Comparison of ENCODE assay signal across 8 cellular contexts in the genomic region with DNA sequence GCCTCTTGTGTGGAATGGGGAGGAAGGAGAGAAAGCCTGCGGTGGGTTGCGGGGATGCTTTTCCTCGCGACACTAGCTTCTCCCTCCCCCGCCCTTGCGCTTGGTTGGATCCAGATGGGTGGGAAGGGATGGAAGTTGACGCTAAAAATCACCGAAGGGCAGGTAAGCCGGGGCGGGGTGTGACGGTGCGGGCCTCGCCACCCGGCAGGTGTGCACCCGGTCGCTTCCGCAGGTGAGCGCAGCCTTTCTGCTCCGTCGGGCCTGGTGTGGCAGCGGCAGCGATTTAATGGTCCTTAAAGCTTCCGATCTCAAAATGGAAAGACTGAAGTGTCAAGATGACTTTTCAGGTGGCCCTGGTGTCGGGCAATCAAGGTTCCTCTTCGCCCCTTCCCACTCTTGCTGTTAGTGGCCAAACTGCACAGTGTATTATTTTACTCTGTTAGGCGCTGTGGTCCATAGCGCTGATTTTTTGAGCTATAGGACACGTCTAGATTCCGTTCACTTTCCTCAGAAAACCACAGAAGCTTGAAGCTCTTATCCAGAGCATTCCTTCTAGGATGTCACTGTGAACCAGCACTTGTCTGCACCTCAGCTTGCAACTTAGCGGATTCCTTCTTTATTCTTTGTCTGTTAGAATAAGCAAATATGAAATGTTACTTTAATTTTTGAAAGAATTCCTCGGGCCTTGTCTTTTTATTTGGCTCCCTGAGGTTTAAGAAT. TPM values are rescaled to one million over a fixed set of nuclear protein-coding genes. Genes with fewer than 3 reads are reported as not detected.
A peak's percentile ranks its signal among the peaks of the same experiment; 100 is the strongest.
DNase-seq lines count a peak whose midpoint lies in the region; ATAC-seq and TF ChIP-seq lines count a peak whose summit lies in the region.

No MANE protein-coding gene starts in this region.

- peak overlapping the region; percentile 68 to 97 (median 76) for H3K4me3 ChIP-seq in fibroblast of lung (replicated peaks in 1 of 4; ENCODE audit: control extremely low read depth in 1 of 4, insufficient read depth in 1 of 4, low read depth in 3 of 4, low read length in 4 of 4)
- H3K4me3 ChIP-seq in osteoblast (ENCODE audit: insufficient read depth, low read length) = peak overlapping the region; percentile 98

- H3K36me3 ChIP-seq in fibroblast of lung (ENCODE audit: control insufficient read depth, insufficient read depth, low read length) (peaks cover 5% of the 10 kb centered on the region), osteoblast (ENCODE audit: insufficient read depth, low read length) (peaks cover 25% of the 10 kb centered on the region)

- H3K9me3 ChIP-seq in fibroblast of lung (ENCODE audit: control insufficient read depth, insufficient read depth, low read depth, low read length) (no peaks in the 10 kb centered on the region), osteoblast (ENCODE audit: low read depth, low read length) (no peaks in the 10 kb centered on the region)

- peaks cover 83% of the 10 kb centered on the region for H3K79me2 ChIP-seq in fibroblast of lung (ENCODE audit: control insufficient read depth, insufficient read depth, low read length)
- peaks cover 88% of the 10 kb centered on the region for H3K79me2 ChIP-seq in osteoblast (ENCODE audit: insufficient read depth, low read length)

- peak overlapping the region; percentile 100 for H3K4me3 Mint-ChIP-seq in activated T-cell treated with anti-CD3 and anti-CD28 coated beads, Interleukin-2, amount 50 U/mL, for 24 hours

- peak overlapping the region; percentile 98 for H3K9ac ChIP-seq in fibroblast of lung (ENCODE audit: insufficient read depth, low read length)

- H3K27me3 ChIP-seq in fibroblast of lung (ENCODE audit: control insufficient read depth, insufficient read depth, low read length) (no peaks in the 10 kb centered on the region), osteoblast (ENCODE audit: insufficient read depth, low read length) (no peaks in the 10 kb centered on the region)

- H4K20me1 ChIP-seq in fibroblast of lung (ENCODE audit: control insufficient read depth, extremely low read depth, insufficient read depth, low read length) (peaks cover 23% of the 10 kb centered on the region), osteoblast (ENCODE audit: insufficient read depth, low read length) (peaks cover 47% of the 10 kb centered on the region)

- H3K4me2 ChIP-seq in fibroblast of lung (ENCODE audit: extremely low read depth, insufficient read depth, low read length) (peak overlapping the region; percentile 96), osteoblast (ENCODE audit: insufficient read depth, low read length) (peak overlapping the region; percentile 94)

- H3K4me1 ChIP-seq in fibroblast of lung (ENCODE audit: control insufficient read depth, extremely low read depth, insufficient read depth, low read length) (peaks cover 5% of the 10 kb centered on the region), osteoblast (ENCODE audit: insufficient read depth, low read length) (peaks cover 30% of the 10 kb centered on the region)

- H2AFZ ChIP-seq in fibroblast of lung (ENCODE audit: low read length) = peak overlapping the region; percentile 80
- peak overlapping the region; percentile 89 for H2AFZ ChIP-seq in osteoblast (ENCODE audit: low read length)

- H3K27me3 Mint-ChIP-seq in activated T-cell treated with anti-CD3 and anti-CD28 coated beads, Interleukin-2, amount 50 U/mL, for 24 hours = no peaks in the 10 kb centered on the region

- H3K27ac ChIP-seq in fibroblast of lung (ENCODE audit: insufficient read depth, low read length) (peak overlapping the region; percentile 94), osteoblast (ENCODE audit: low read depth, low read length) (peak overlapping the region; percentile 96)

- H3K36me3 Mint-ChIP-seq in activated T-cell treated with anti-CD3 and anti-CD28 coated beads, Interleukin-2, amount 50 U/mL, for 24 hours (ENCODE audit: low read depth) = peaks cover 88% of the 10 kb centered on the region

- H3K4me1 Mint-ChIP-seq in activated T-cell treated with anti-CD3 and anti-CD28 coated beads, Interleukin-2, amount 50 U/mL, for 24 hours (ENCODE audit: low read depth) = peaks cover 59% of the 10 kb centered on the region

- peak overlapping the region; percentile 98 for H3K27ac Mint-ChIP-seq in activated T-cell treated with anti-CD3 and anti-CD28 coated beads, Interleukin-2, amount 50 U/mL, for 24 hours

- ATAC-seq in HG03565 (IDR thresholded peaks at IDR 0.05; ENCODE audit: unreplicated experiment) (no peak), HG03571 (IDR thresholded peaks at IDR 0.05; ENCODE audit: unreplicated experiment) (no peak)

- DNase-seq in NCI-H2196 treated with DMSO at 0.1 percent for 48 hours (lab: John Stamatoyannopoulos, UW; ENCODE audit: unreplicated experiment) = peak; percentile 1
- no peak for DNase-seq in NCI-H2196 (lab: John Stamatoyannopoulos, UW; ENCODE audit: unreplicated experiment)
- DNase-seq in NCI-H1092 treated with DMSO at 0.1 percent for 48 hours (lab: John Stamatoyannopoulos, UW) = peak; percentile 41
- DNase-seq in activated T-cell treated with anti-CD3 and anti-CD28 coated beads, Interleukin-2, amount 50 U/mL, for 24 hours = no peak
- peak in 1 of 2 donors; percentile 55 for DNase-seq in fibroblast of lung (ENCODE audit: low read depth in 2 of 2)
- peak; percentile 89 for DNase-seq in osteoblast (ENCODE audit: insufficient read length, low spot score, missing footprints)

- no peak for TF ChIP-seq CTCF in fibroblast of lung (conservative IDR thresholded peaks at IDR 0.05 in 1 of 2, IDR thresholded peaks at IDR 0.05 in 1 of 2; ENCODE audit: low read depth in 1 of 2, low read length in 2 of 2)
- TF ChIP-seq CTCF in osteoblast (IDR thresholded peaks at IDR 0.05; ENCODE audit: extremely low read depth, low read depth, low read length) = no peak

- no peaks in the 10 kb centered on the region for H3K9me3 Mint-ChIP-seq in activated T-cell treated with anti-CD3 and anti-CD28 coated beads, Interleukin-2, amount 50 U/mL, for 24 hours

RNA-seq across cellular contexts. Expression of gene ENOPH1, which starts 0.8 kb away (rescaled TPM):
- total RNA-seq in fibroblast of lung (36.5 and 43.6 TPM in 2 replicates), osteoblast (35.4 and 38.4 TPM in 2 replicates)
- polyA plus RNA-seq in fibroblast of lung = 17.1 and 22.0 TPM in 2 replicates
- polyA plus RNA-seq in fibroblast of lung (2012) = 27.0 and 34.2 TPM in 2 replicates
- 1.1 and 9.8 TPM in 2 replicates for polyA minus RNA-seq in fibroblast of lung (ENCODE audit: low replicate concordance)

RNA-seq across cellular contexts. Expression of gene HNRNPDL, which starts 0.9 kb away (rescaled TPM):
- total RNA-seq in fibroblast of lung (160 and 161 TPM in 2 replicates), osteoblast (142 and 143 TPM in 2 replicates)
- polyA plus RNA-seq in fibroblast of lung = 381 and 461 TPM in 2 replicates
- 318 and 342 TPM in 2 replicates for polyA plus RNA-seq in fibroblast of lung (2012)
- polyA minus RNA-seq in fibroblast of lung (ENCODE audit: low replicate concordance) = 1.6 and 3.5 TPM in 2 replicates

RNA-seq across cellular contexts. Expression of gene HNRNPD, which starts 57.4 kb away (rescaled TPM):
- total RNA-seq in fibroblast of lung (20.8 and 24.1 TPM in 2 replicates), osteoblast (19.2 and 19.4 TPM in 2 replicates)
- polyA plus RNA-seq in fibroblast of lung = 58.6 and 79.8 TPM in 2 replicates
- 248 and 327 TPM in 2 replicates for polyA plus RNA-seq in fibroblast of lung (2012)
- polyA minus RNA-seq in fibroblast of lung (ENCODE audit: low replicate concordance) = 6.3 and 9.4 TPM in 2 replicates

Comparison
In these comparisons a context has a peak if more than half of its experiments do, and no peak if none do; other contexts are left out.
1. DNase-seq: peak in NCI-H2196 treated with DMSO at 0.1 percent for 48 hours (single experiment), NCI-H1092 treated with DMSO at 0.1 percent for 48 hours (single experiment) and osteoblast (single experiment); none in NCI-H2196 (single experiment) and activated T-cell treated with anti-CD3 and anti-CD28 coated beads, Interleukin-2, amount 50 U/mL, for 24 hours (single experiment).